ENCODE assay signal across 9 cellular contexts in genomic region chr13:27362064-27362751, GRCh38.
DNase-seq lines count a peak whose midpoint lies in the region; ATAC-seq and TF ChIP-seq lines count a peak whose summit lies in the region.
"Had no signal": no experiment of that assay in that cellular context is flagged by ENCODE, and none has a peak within 500 bp of the region (broad histone marks: within the 10 kb centered on the region; RNA-seq: fewer than 3 reads in every experiment).

No MANE protein-coding gene starts in this region.

- H3K4me1 ChIP-seq in HUES48 (ENCODE audit: control insufficient read depth, insufficient read depth, low read length) (peaks cover 14% of the 10 kb centered on the region), Panc1 (ENCODE audit: control insufficient read depth, insufficient read depth, low read length) (peaks cover 28% of the 10 kb centered on the region)

- TF ChIP-seq CTCF in Panc1 (IDR thresholded peaks at IDR 0.05): peak; percentile 91
- peak; percentile 96 for TF ChIP-seq CTCF in fibroblast of pulmonary artery (IDR thresholded peaks at IDR 0.05; ENCODE audit: low read length, missing control alignments)

- H3K4me3 ChIP-seq in HUES48 (ENCODE audit: low read depth, low read length) (peak overlapping the region; percentile 83), Panc1 (ENCODE audit: low read depth in 2 of 2, low read length in 2 of 2) (peak overlapping the region; percentile 50 to 77), fibroblast of pulmonary artery (replicated peaks; ENCODE audit: low read depth, low read length) (peak overlapping the region; percentile 60)

- intact Hi-C loops in Panc1 (cut with micrococcal nuclease; ENCODE audit: unreplicated experiment): loop anchor here (5.0 to 10.0 kb wide), 3 partner anchors 170 to 623 kb away; partner anchors contain the start of gene URAD
- intact Hi-C loops in activated T-helper 1 cell treated with anti-CD3 and anti-CD28 coated beads, Interleukin-12 subunit alpha, Interleukin-12 subunit beta, Interleukin-2, Interleukin-4 antibody, amounts not matched to agents 30 ng/mL and 10 ng/mL and 1 ng/mL, durations not matched to agents 14 hours and 24 hours and 36 hours (cut with micrococcal nuclease): loop anchor here (1.0 kb wide), 5 partner anchors 12 to 1434 kb away; no protein-coding TSS in a partner anchor

- ATAC-seq in GM19438 (IDR thresholded peaks at IDR 0.05; ENCODE audit: low read depth, unreplicated experiment) (peak; percentile 86), Panc1 (peak; percentile 95)
- ATAC-seq in natural killer cell treated with Interleukin-12 subunit alpha and Interleukin-12 subunit beta and Interleukin-15 and Interleukin-18, amount 100 ng/mL, for 72 hours: peak; percentile 94
- ATAC-seq in stimulated activated naive B cell treated with anti-CD40 and anti-IgM and Interleukin-4, amounts not matched to agents 10 μg/mL and 1 μg/mL and 100 μg/mL, for 72 hours (replicated peaks): peak; percentile 96

- no peaks in the 10 kb centered on the region for H3K4me1 Mint-ChIP-seq in activated T-helper 1 cell treated with anti-CD3 and anti-CD28 coated beads, Interleukin-12 subunit alpha, Interleukin-12 subunit beta, Interleukin-2, Interleukin-4 antibody, amounts not matched to agents 30 ng/mL and 10 ng/mL and 1 ng/mL, durations not matched to agents 14 hours and 24 hours and 36 hours (ENCODE audit: low read depth)
- no peaks in the 10 kb centered on the region for H3K4me1 Mint-ChIP-seq in natural killer cell treated with Interleukin-12 subunit alpha and Interleukin-12 subunit beta and Interleukin-15 and Interleukin-18, amount 100 ng/mL, for 72 hours (ENCODE audit: low read depth in 2 of 2)
- peaks cover 8 to 20% of the 10 kb centered on the region in 2 donors for H3K4me1 Mint-ChIP-seq in stimulated activated naive B cell treated with anti-CD40 and anti-IgM and Interleukin-4, amounts not matched to agents 10 μg/mL and 1 μg/mL and 100 μg/mL, for 72 hours

- H3K9ac ChIP-seq in HUES48 (ENCODE audit: low read depth, low read length): peak overlapping the region; percentile 68

- peaks cover 7% of the 10 kb centered on the region; the same call in 1 of the 2 replicates for H3K27me3 ChIP-seq in HUES48 (ENCODE audit: control insufficient read depth, insufficient read depth, low read length)
- H3K27me3 ChIP-seq in Panc1 (ENCODE audit: control insufficient read depth, insufficient read depth, low read length): no peaks in the 10 kb centered on the region

- in situ Hi-C loops in Panc1 (cut with HindIII; ENCODE audit: low pct_unique_long_range_greater_than_20kb, low sequenced_read_pairs): no loop called here

- BruUV-seq in Panc1 (replicated peaks; lab: Mats Ljungman, UMichigan): no TSS peak

- H3K36me3 ChIP-seq in HUES48 (ENCODE audit: control insufficient read depth, insufficient read depth, low read length) (no peaks in the 10 kb centered on the region), Panc1 (ENCODE audit: control insufficient read depth, insufficient read depth, low read length) (no peaks in the 10 kb centered on the region)

- H3K27ac ChIP-seq in HUES48 (ENCODE audit: low read depth, low read length) (no peak overlapping the region), Panc1 (ENCODE audit: low read length) (peak overlapping the region; percentile 68)
- H3K27ac ChIP-seq: epithelial cell of prostate had no signal

- no peaks in the 10 kb centered on the region for H3K36me3 Mint-ChIP-seq in activated T-helper 1 cell treated with anti-CD3 and anti-CD28 coated beads, Interleukin-12 subunit alpha, Interleukin-12 subunit beta, Interleukin-2, Interleukin-4 antibody, amounts not matched to agents 30 ng/mL and 10 ng/mL and 1 ng/mL, durations not matched to agents 14 hours and 24 hours and 36 hours (ENCODE audit: low read depth)
- no peaks in the 10 kb centered on the region for H3K36me3 Mint-ChIP-seq in natural killer cell treated with Interleukin-12 subunit alpha and Interleukin-12 subunit beta and Interleukin-15 and Interleukin-18, amount 100 ng/mL, for 72 hours
- no peaks in the 10 kb centered on the region for H3K36me3 Mint-ChIP-seq in stimulated activated naive B cell treated with anti-CD40 and anti-IgM and Interleukin-4, amounts not matched to agents 10 μg/mL and 1 μg/mL and 100 μg/mL, for 72 hours

- H3K27me3 Mint-ChIP-seq in activated T-helper 1 cell treated with anti-CD3 and anti-CD28 coated beads, Interleukin-12 subunit alpha, Interleukin-12 subunit beta, Interleukin-2, Interleukin-4 antibody, amounts not matched to agents 30 ng/mL and 10 ng/mL and 1 ng/mL, durations not matched to agents 14 hours and 24 hours and 36 hours (ENCODE audit: insufficient read depth): peaks cover 25% of the 10 kb centered on the region
- H3K27me3 Mint-ChIP-seq in natural killer cell treated with Interleukin-12 subunit alpha and Interleukin-12 subunit beta and Interleukin-15 and Interleukin-18, amount 100 ng/mL, for 72 hours: peaks cover 11 to 14% of the 10 kb centered on the region in 2 donors
- H3K27me3 Mint-ChIP-seq in stimulated activated naive B cell treated with anti-CD40 and anti-IgM and Interleukin-4, amounts not matched to agents 10 μg/mL and 1 μg/mL and 100 μg/mL, for 72 hours: peaks cover 20 to 44% of the 10 kb centered on the region in 2 donors

- POLR2A ChIA-PET in Panc1 (lab: Charles Lee): no interaction called here

- H3K9me3 ChIP-seq in HUES48 (ENCODE audit: control insufficient read depth, insufficient read depth, low read length): no peaks in the 10 kb centered on the region
- H3K9me3 ChIP-seq in Panc1 (ENCODE audit: control insufficient read depth, insufficient read depth, low read depth, low read length): no peaks in the 10 kb centered on the region

- H3K9me3 Mint-ChIP-seq in activated T-helper 1 cell treated with anti-CD3 and anti-CD28 coated beads, Interleukin-12 subunit alpha, Interleukin-12 subunit beta, Interleukin-2, Interleukin-4 antibody, amounts not matched to agents 30 ng/mL and 10 ng/mL and 1 ng/mL, durations not matched to agents 14 hours and 24 hours and 36 hours: no peaks in the 10 kb centered on the region
- H3K9me3 Mint-ChIP-seq in natural killer cell treated with Interleukin-12 subunit alpha and Interleukin-12 subunit beta and Interleukin-15 and Interleukin-18, amount 100 ng/mL, for 72 hours: no peaks in the 10 kb centered on the region
- no peaks in the 10 kb centered on the region for H3K9me3 Mint-ChIP-seq in stimulated activated naive B cell treated with anti-CD40 and anti-IgM and Interleukin-4, amounts not matched to agents 10 μg/mL and 1 μg/mL and 100 μg/mL, for 72 hours

- peak overlapping the region; percentile 49 for H3K4me3 Mint-ChIP-seq in activated T-helper 1 cell treated with anti-CD3 and anti-CD28 coated beads, Interleukin-12 subunit alpha, Interleukin-12 subunit beta, Interleukin-2, Interleukin-4 antibody, amounts not matched to agents 30 ng/mL and 10 ng/mL and 1 ng/mL, durations not matched to agents 14 hours and 24 hours and 36 hours
- peak overlapping the region; percentile 22 for H3K4me3 Mint-ChIP-seq in natural killer cell treated with Interleukin-12 subunit alpha and Interleukin-12 subunit beta and Interleukin-15 and Interleukin-18, amount 100 ng/mL, for 72 hours
- peak overlapping the region; percentile 60 to 65 for H3K4me3 Mint-ChIP-seq in stimulated activated naive B cell treated with anti-CD40 and anti-IgM and Interleukin-4, amounts not matched to agents 10 μg/mL and 1 μg/mL and 100 μg/mL, for 72 hours

- CTCF ChIA-PET in Panc1 (lab: Charles Lee): interaction anchor here (0.6 to 2.4 kb wide), 16 partner anchors 9 to 635 kb away, joined by 3 to 20 read pairs (median 5); no protein-coding TSS in a partner anchor

- H3K27ac Mint-ChIP-seq in activated T-helper 1 cell treated with anti-CD3 and anti-CD28 coated beads, Interleukin-12 subunit alpha, Interleukin-12 subunit beta, Interleukin-2, Interleukin-4 antibody, amounts not matched to agents 30 ng/mL and 10 ng/mL and 1 ng/mL, durations not matched to agents 14 hours and 24 hours and 36 hours: no peak overlapping the region
- no peak overlapping the region for H3K27ac Mint-ChIP-seq in natural killer cell treated with Interleukin-12 subunit alpha and Interleukin-12 subunit beta and Interleukin-15 and Interleukin-18, amount 100 ng/mL, for 72 hours
- H3K27ac Mint-ChIP-seq in stimulated activated naive B cell treated with anti-CD40 and anti-IgM and Interleukin-4, amounts not matched to agents 10 μg/mL and 1 μg/mL and 100 μg/mL, for 72 hours: no peak overlapping the region

- DNase-seq in COLO829 (ENCODE audit: low spot score) (peak; percentile 83), Panc1 (ENCODE audit: low read depth, low spot score) (no peak), fibroblast of pulmonary artery (ENCODE audit: low read depth) (peak; percentile 83)
- DNase-seq in activated T-helper 1 cell treated with anti-CD3 and anti-CD28 coated beads, Interleukin-12 subunit alpha, Interleukin-12 subunit beta, Interleukin-2, Interleukin-4 antibody, amounts not matched to agents 30 ng/mL and 10 ng/mL and 1 ng/mL, durations not matched to agents 14 hours and 24 hours and 36 hours (ENCODE audit: low spot score): peak; percentile 71
- DNase-seq in natural killer cell treated with Interleukin-12 subunit alpha and Interleukin-12 subunit beta and Interleukin-15 and Interleukin-18, amount 100 ng/mL, for 72 hours (ENCODE audit: low spot score): peak; percentile 79
- DNase-seq in stimulated activated naive B cell treated with anti-CD40 and anti-IgM and Interleukin-4, amounts not matched to agents 10 μg/mL and 1 μg/mL and 100 μg/mL, for 72 hours: peak; percentile 69
